In the genomic region with DNA sequence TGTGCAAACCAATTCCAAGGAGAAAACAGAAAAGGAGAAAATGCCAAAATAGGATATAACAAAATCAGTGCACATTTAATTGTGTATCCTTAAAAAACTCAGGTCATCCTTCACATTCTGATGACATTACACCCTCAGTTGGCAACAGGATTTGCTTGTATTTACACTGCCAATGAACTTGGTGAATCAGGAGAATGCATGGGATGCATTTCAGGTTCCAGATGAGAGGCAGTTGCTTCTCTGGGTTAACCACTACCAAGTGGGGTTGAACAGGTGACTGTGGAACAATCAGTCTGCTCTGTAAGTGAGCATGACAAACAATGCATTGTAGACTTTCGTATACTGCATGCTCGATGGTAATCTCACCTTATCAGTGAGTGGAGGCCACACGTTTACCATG, we compare ENCODE assay signal across 14 cellular contexts.
A peak's percentile ranks its signal among the peaks of the same experiment; 100 is the strongest.
DNase-seq lines count a peak whose midpoint lies in the region; ATAC-seq, FAIRE-seq and TF ChIP-seq lines count a peak whose summit lies in the region.
"Had no signal": no experiment of that assay in that cellular context is flagged by ENCODE, and none has a peak within 500 bp of the region (broad histone marks: within the 10 kb centered on the region; RNA-seq: fewer than 3 reads in every experiment).

No MANE protein-coding gene starts in this region.

- RAD21 ChIA-PET in GM12878 (lab: Charles Lee; ENCODE audit: unreplicated experiment): interaction anchor here (1.1 to 10.4 kb wide), 13 partner anchors 11 to 619 kb away, joined by 4 to 231 read pairs (median 16); no protein-coding TSS in a partner anchor

- intact Hi-C loops in IMR-90 (cut with micrococcal nuclease): no loop called here
- intact Hi-C loops in GM12878 (cut with micrococcal nuclease; ENCODE audit: unreplicated experiment): loop anchor here (2.0 to 10.0 kb wide), 5 partner anchors 372 to 1958 kb away; partner anchors contain the start of genes N4BP2L1 and RFC3

- H3K56ac ChIP-seq in IMR-90 (ENCODE audit: extremely low read depth, insufficient read depth, low read length): no peak overlapping the region

- H3K79me2 ChIP-seq in GM12878 (ENCODE audit: control insufficient read depth, insufficient read depth, low read length): peaks cover 41% of the 10 kb centered on the region

- H3K9me3 ChIP-seq in IMR-90 (ENCODE audit: control insufficient read depth, insufficient read depth, low read length) (no peaks in the 10 kb centered on the region), GM12878 (replicated peaks; ENCODE audit: control insufficient read depth, insufficient read depth, low read length) (no peaks in the 10 kb centered on the region), suprapubic skin (no peaks in the 10 kb centered on the region)

- H2BK15ac ChIP-seq in IMR-90 (ENCODE audit: low read depth, low read length): 0 out of 3 replicates have a peak overlapping the region, but pooled peaks have one; percentile 18

- H3K18ac ChIP-seq in IMR-90 (ENCODE audit: low read depth, low read length): peak overlapping the region; percentile 91

- H3K4me1 ChIP-seq in IMR-90 (ENCODE audit: control insufficient read depth, insufficient read depth, low read length) (peaks cover 30% of the 10 kb centered on the region), GM12878 (ENCODE audit: control insufficient read depth, insufficient read depth, low read length) (peaks cover 31% of the 10 kb centered on the region), suprapubic skin (peaks cover 53% of the 10 kb centered on the region)

- H2AK9ac ChIP-seq in IMR-90 (replicated peaks; ENCODE audit: low read depth, low read length, poor library complexity): no peak overlapping the region

- DNase-seq in IMR-90 (peak; percentile 76), GM12878 (ENCODE audit: low read depth, low spot score) (no peak), iris pigment epithelial cell (ENCODE audit: low read depth) (peak; percentile 55), suprapubic skin (ENCODE audit: low spot score in 2 of 2) (no peak), foreskin melanocyte (no peak)
- DNase-seq: activated T-cell treated with anti-CD3 and anti-CD28 coated beads for 4 hours; CD8-positive, alpha-beta memory T cell; central memory CD4-positive, alpha-beta T cell; midbrain; NCI-H2081; WERI-Rb-1 had no signal

- H3K14ac ChIP-seq in IMR-90 (replicated peaks; ENCODE audit: low read depth, low read length): peak overlapping the region; percentile 78

- no peak for TF ChIP-seq EP300 in GM12878 (IDR thresholded peaks at IDR 0.05; ENCODE audit: borderline replicate concordance in 1 of 2, control insufficient read depth in 1 of 2, low read depth in 2 of 2, low read length in 2 of 2)
- TF ChIP-seq EP300 in suprapubic skin (IDR thresholded peaks at IDR 0.05): no peak

- H3K79me1 ChIP-seq in IMR-90 (ENCODE audit: low read depth in 1 of 2, low read length in 2 of 2): peaks cover 39 to 82% of the 10 kb centered on the region in 2 experiments

- H3K4ac ChIP-seq in IMR-90 (ENCODE audit: low read depth, low read length): peak overlapping the region; percentile 71; the same call in 1 of the 2 replicates

- dilution Hi-C loops in IMR-90 (cut with HindIII; ENCODE audit: low sequenced_read_pairs, unreplicated experiment): no loop called here

- WGBS in IMR-90 (ENCODE audit: extremely low coverage in 2 of 2, insufficient read length in 1 of 2), 2 experiments: 80% methylated on average over 2 of the region's 3 CpGs; no CpG with 5 or more reads in 1 of the 2 experiments
- WGBS in GM12878 (ENCODE audit: insufficient coverage, insufficient replicate concordance, low lambda C conversion rate, missing lambda C conversion rate): 94% methylated on average over 3 of the region's 3 CpGs
- 88% methylated on average over 3 of the region's 3 CpGs for WGBS in suprapubic skin

- no peak; the same call in 1 of the 2 replicates for ATAC-seq in IMR-90 (ENCODE audit: low read depth)
- no peak for ATAC-seq in GM12878
- ATAC-seq in GM21825 (IDR thresholded peaks at IDR 0.05; ENCODE audit: unreplicated experiment): no peak
- ATAC-seq in GM21447 (IDR thresholded peaks at IDR 0.05; ENCODE audit: unreplicated experiment): no peak

- H2BK120ac ChIP-seq in IMR-90 (ENCODE audit: low read depth, low read length): peak overlapping the region; percentile 66

- peak overlapping the region; percentile 8 to 78; a peak in 2 of 4 replicates for H4K8ac ChIP-seq in IMR-90 (ENCODE audit: low read depth in 2 of 2, low read length in 2 of 2)

- no peak overlapping the region for H3K4me3 ChIP-seq in IMR-90 (ENCODE audit: insufficient read depth, low read depth, low read length)
- H3K4me3 ChIP-seq in GM12878: no peak overlapping the region
- no peak overlapping the region for H3K4me3 ChIP-seq in suprapubic skin

- SMC1A ChIA-PET in GM12878 (lab: Charles Lee; ENCODE audit: uncharacterized antibody, unreplicated experiment): interaction anchor here (1.2 to 33.0 kb wide), 8 partner anchors 11 to 152 kb away, joined by 3 to 832 read pairs (median 42); no protein-coding TSS in a partner anchor

- peak overlapping the region; percentile 67 for H2AK5ac ChIP-seq in IMR-90 (ENCODE audit: low read depth, low read length)

- POLR2A ChIA-PET in IMR-90 (lab: Charles Lee; ENCODE audit: unreplicated experiment): no interaction called here
- POLR2A ChIA-PET in GM12878 (lab: Charles Lee): interaction anchor here (1.3 to 20.2 kb wide), 4 partner anchors 17 to 96 kb away, joined by 3 to 343 read pairs (median 140); no protein-coding TSS in a partner anchor

- no peak for FAIRE-seq in GM12878 (lab: Jason Lieb, UNC)

- TF ChIP-seq CTCF in IMR-90 (conservative IDR thresholded peaks at IDR 0.05; ENCODE audit: low read depth, low read length) (no peak), GM12878 (IDR thresholded peaks at IDR 0.05 in 2 of 3, conservative IDR thresholded peaks at IDR 0.05 in 1 of 3; ENCODE audit: control insufficient read depth in 2 of 3, extremely low read depth in 1 of 3, insufficient read depth in 1 of 3, low read depth in 3 of 3, low read length in 3 of 3) (no peak), suprapubic skin (IDR thresholded peaks at IDR 0.05) (no peak)

- 0 out of 2 replicates have a peak overlapping the region, but pooled peaks have one; percentile 51 for H4K91ac ChIP-seq in IMR-90 (ENCODE audit: insufficient read depth, low read depth, low read length)

- H4K20me1 ChIP-seq in IMR-90 (ENCODE audit: insufficient read depth, low read length) (peaks cover 53% of the 10 kb centered on the region), GM12878 (ENCODE audit: control insufficient read depth, insufficient read depth) (no peaks in the 10 kb centered on the region)

- H3K9me1 ChIP-seq in IMR-90 (ENCODE audit: insufficient read depth, low read length): peaks cover 36% of the 10 kb centered on the region

- TF ChIP-seq RAD21 in IMR-90 (IDR thresholded peaks at IDR 0.05; ENCODE audit: low read length) (no peak), GM12878 (IDR thresholded peaks at IDR 0.05; ENCODE audit: insufficient read depth, low read depth, low read length) (no peak)

- TF ChIP-seq POLR2A in IMR-90 (IDR thresholded peaks at IDR 0.05; ENCODE audit: low read depth, low read length): peak; percentile 3; the same call in 1 of the 2 replicates
- no peak for TF ChIP-seq POLR2A in GM12878 (IDR thresholded peaks at IDR 0.05; ENCODE audit: low read depth, low read length)
- TF ChIP-seq POLR2A in suprapubic skin (IDR thresholded peaks at IDR 0.05): no peak

- H3K27ac ChIP-seq in IMR-90 (ENCODE audit: insufficient read depth, low read length): 0 out of 2 replicates have a peak overlapping the region, but pooled peaks have one; percentile 30
- peak overlapping the region; percentile 95; the same call in 1 of the 2 replicates for H3K27ac ChIP-seq in GM12878 (ENCODE audit: control insufficient read depth, insufficient read depth)
- peak overlapping the region; percentile 75 for H3K27ac ChIP-seq in suprapubic skin
- H3K27ac ChIP-seq: KMS-11 had no signal

- peak overlapping the region; percentile 81 for H2BK5ac ChIP-seq in IMR-90 (ENCODE audit: low read depth, low read length, poor library complexity, severe bottlenecking)

- no TSS peak for BruUV-seq in IMR-90 (replicated peaks; lab: Mats Ljungman, UMichigan)
- BruUV-seq in GM12878 (replicated peaks; lab: Mats Ljungman, UMichigan): no TSS peak

- H3K23ac ChIP-seq in IMR-90 (ENCODE audit: low read depth, low read length): peak overlapping the region; percentile 91

- no peaks in the 10 kb centered on the region for H3K27me3 ChIP-seq in IMR-90 (ENCODE audit: control insufficient read depth, insufficient read depth, low read length)
- no peaks in the 10 kb centered on the region for H3K27me3 ChIP-seq in GM12878 (replicated peaks in 1 of 2; ENCODE audit: control insufficient read depth in 2 of 2, insufficient read depth in 2 of 2, low read length in 1 of 2)
- no peaks in the 10 kb centered on the region for H3K27me3 ChIP-seq in suprapubic skin

- H3K4me2 ChIP-seq in IMR-90 (ENCODE audit: low read depth, low read length) (peak overlapping the region; percentile 28; the same call in 1 of the 2 replicates), GM12878 (ENCODE audit: control insufficient read depth, insufficient read depth) (peak overlapping the region; percentile 80)
- H3K4me2 ChIP-seq: KMS-11 had no signal

- peak overlapping the region; percentile 72 for H2BK20ac ChIP-seq in IMR-90 (ENCODE audit: low read depth, low read length)

- H2AFZ ChIP-seq in IMR-90 (replicated peaks; ENCODE audit: low read length, poor library complexity) (no peak overlapping the region), GM12878 (ENCODE audit: control insufficient read depth, low read depth, low read length) (peak overlapping the region; percentile 3)

- H3K9ac ChIP-seq in IMR-90 (ENCODE audit: low read depth, low read length): no peak overlapping the region
- H3K9ac ChIP-seq in GM12878 (ENCODE audit: control insufficient read depth, insufficient read depth, low read length): no peak overlapping the region
- H3K9ac ChIP-seq: KMS-11 had no signal

- in situ Hi-C loops in IMR-90 (cut with MboI; ENCODE audit: low sequenced_read_pairs): no loop called here
- in situ Hi-C loops in GM12878 (cut with MboI): loop anchor here (5.0 to 10.0 kb wide), 2 partner anchors 336 to 1958 kb away; no protein-coding TSS in a partner anchor

- CTCF ChIA-PET in IMR-90 (lab: Yijun Ruan, JAX) (no interaction called here), GM12878 (lab: Yijun Ruan, JAX) (interaction anchor here (1.1 to 5.3 kb wide), 5 partner anchors 15 to 517 kb away, joined by 3 to 54 read pairs (median 13); no protein-coding TSS in a partner anchor)

- H3K36me3 ChIP-seq in IMR-90 (ENCODE audit: control insufficient read depth, insufficient read depth, low read length): peaks cover 5% of the 10 kb centered on the region; the same call in 1 of the 2 replicates
- H3K36me3 ChIP-seq in GM12878 (ENCODE audit: control insufficient read depth in 2 of 2, insufficient read depth in 2 of 2, low read length in 1 of 2): no peaks in the 10 kb centered on the region
- H3K36me3 ChIP-seq in suprapubic skin: no peaks in the 10 kb centered on the region
- H3K36me3 ChIP-seq: WERI-Rb-1 had no signal

- peak overlapping the region; percentile 67; the same call in 1 of the 2 replicates for H4K5ac ChIP-seq in IMR-90 (ENCODE audit: low read depth, low read length)

TF ChIP-seq in GM12878, 131 proteins besides CTCF, POLR2A, EP300 and RAD21 (continues in another document):
- TF ChIP-seq NFXL1 (IDR thresholded peaks at IDR 0.05; ENCODE audit: borderline replicate concordance): no peak

Comparison
In these comparisons a context has a peak if more than half of its experiments do, and no peak if none do; other contexts are left out.
1. DNase-seq: peak in IMR-90 (single experiment) and iris pigment epithelial cell (single experiment); none in GM12878 (single experiment), suprapubic skin (0 of 2) and foreskin melanocyte (single experiment).
2. H3K27ac ChIP-seq: peak in every context shown above with its lines; median percentile 95 in GM12878; 75 in suprapubic skin; 30 in IMR-90.